In the genomic region with DNA sequence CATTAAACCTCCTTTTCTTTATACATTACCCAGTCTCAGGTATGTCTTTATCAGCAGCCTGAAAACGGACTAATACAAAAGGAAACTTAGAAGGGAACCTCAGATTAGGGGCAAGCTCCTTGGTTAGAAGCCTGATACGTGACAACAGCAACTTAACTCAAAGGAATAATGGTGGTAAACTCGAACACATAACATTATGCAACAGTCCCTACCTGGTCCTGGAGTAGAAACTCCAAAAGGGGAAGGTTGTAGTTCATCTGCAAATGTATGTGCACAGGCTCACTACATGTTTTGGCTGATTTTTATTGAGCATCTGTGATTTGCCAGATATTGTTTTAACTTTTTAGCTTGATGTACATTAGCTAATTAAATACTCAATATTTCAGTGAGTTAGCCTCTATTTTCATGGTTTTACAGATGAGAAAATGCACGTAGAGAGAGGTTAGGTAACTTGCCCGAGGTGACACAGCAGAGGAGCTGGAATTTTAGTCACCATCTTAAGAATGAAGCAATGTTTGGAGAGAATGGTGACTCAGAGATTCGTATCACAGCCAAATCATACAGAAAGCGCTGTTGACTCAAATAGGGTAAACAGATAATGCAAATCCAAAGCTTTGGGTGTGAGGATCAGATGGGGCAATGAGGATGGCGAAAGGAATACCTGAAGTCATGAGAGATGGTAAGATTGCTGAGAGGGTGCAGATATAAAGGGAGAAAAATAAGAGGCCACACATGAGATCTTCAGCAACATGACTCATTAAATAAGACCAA, we compare ENCODE assay signal across 24 cellular contexts.
DNase-seq lines count a peak whose midpoint lies in the region; ATAC-seq, FAIRE-seq and TF ChIP-seq lines count a peak whose summit lies in the region.
"Had no signal": no experiment of that assay in that cellular context is flagged by ENCODE, and none has a peak within 500 bp of the region (broad histone marks: within the 10 kb centered on the region; RNA-seq: fewer than 3 reads in every experiment).

No MANE protein-coding gene starts in this region.

- DNase-seq in HepG2 (ENCODE audit: low spot score) (peak; percentile 49), right lobe of liver (no peak), RWPE2 (ENCODE audit: low spot score) (no peak), islet precursor cell (peak; percentile 52), urothelium cell line (ENCODE audit: low spot score) (peak; percentile 61), GM20000 (ENCODE audit: low spot score) (no peak), osteoblast (ENCODE audit: insufficient read length, low spot score, missing footprints) (no peak)
- DNase-seq: CD8-positive, alpha-beta memory T cell; cerebellar nuclear complex; DMS79 treated with DMSO at 0.1 percent for 48 hours; effector CD4-positive, alpha-beta T cell; midbrain; MV-4-11; NCI-H1694 treated with DMSO at 0.1 percent for 48 hours; OCI-M1; pancreas; stimulated activated CD4-positive, alpha-beta T cell treated with anti-CD3 and anti-CD28 coated beads, Interleukin-15, amount 100 ng/mL, for 24 hours; stimulated activated CD8-positive, alpha-beta memory T cell treated with anti-CD3 and anti-CD28 coated beads, Interleukin-4, amount 100 ng/mL, for 48 hours; T-cell had no signal

- no peaks in the 10 kb centered on the region for H3K9me3 ChIP-seq in HepG2 (ENCODE audit: low read length)
- H3K9me3 ChIP-seq in right lobe of liver: no peaks in the 10 kb centered on the region
- H3K9me3 ChIP-seq in RWPE2 (ENCODE audit: severe bottlenecking): no peaks in the 10 kb centered on the region
- no peaks in the 10 kb centered on the region for H3K9me3 ChIP-seq in osteoblast (ENCODE audit: low read depth, low read length)
- H3K9me3 ChIP-seq: pancreas, right atrium auricular region had no signal

- H3K9ac ChIP-seq in HepG2 (ENCODE audit: insufficient read depth, low read depth, low read length): no peak overlapping the region

- BruUV-seq in HepG2 (replicated peaks; lab: Mats Ljungman, UMichigan): no TSS peak

- H2AFZ ChIP-seq in HepG2 (ENCODE audit: low read length) (no peak overlapping the region), osteoblast (ENCODE audit: low read length) (no peak overlapping the region)

- in situ Hi-C loops in HepG2 (cut with HindIII; ENCODE audit: extremely low pct_ligation_motif_present, low pct_unique_long_range_greater_than_20kb): no loop called here

- ATAC-seq in HepG2: no peak; the same call in 2 of the 3 replicates
- ATAC-seq in right lobe of liver: no peak
- ATAC-seq in RWPE2 (ENCODE audit: low read depth): peak; percentile 73
- no peak for ATAC-seq in GM18520 (IDR thresholded peaks at IDR 0.05; ENCODE audit: unreplicated experiment)
- ATAC-seq: natural killer cell treated with Interleukin-12 subunit alpha and Interleukin-12 subunit beta and Interleukin-15 and Interleukin-18, amount 100 ng/mL, for 72 hours; T-cell had no signal

- no peak for TF ChIP-seq POLR2A in HepG2 (IDR thresholded peaks at IDR 0.05; ENCODE audit: insufficient read depth in 1 of 2, low read depth in 2 of 2, low read length in 2 of 2)
- no peak for TF ChIP-seq POLR2A in right lobe of liver (IDR thresholded peaks at IDR 0.05)

- H3K4me2 ChIP-seq in HepG2 (ENCODE audit: low read depth, low read length): no peak overlapping the region
- no peak overlapping the region for H3K4me2 ChIP-seq in osteoblast (ENCODE audit: insufficient read depth, low read length)

- no peaks in the 10 kb centered on the region for H3K36me3 ChIP-seq in HepG2 (replicated peaks in 1 of 2; ENCODE audit: control insufficient read depth in 1 of 2, insufficient read depth in 2 of 2, low read length in 2 of 2)
- no peaks in the 10 kb centered on the region for H3K36me3 ChIP-seq in right lobe of liver
- H3K36me3 ChIP-seq in RWPE2 (ENCODE audit: low read depth): no peaks in the 10 kb centered on the region
- H3K36me3 ChIP-seq in osteoblast (ENCODE audit: insufficient read depth, low read length): no peaks in the 10 kb centered on the region
- H3K36me3 ChIP-seq: pancreas, right atrium auricular region had no signal

- TF ChIP-seq CTCF in HepG2 (CRISPR knock-in tag; IDR thresholded peaks at IDR 0.05): no peak
- no peak for TF ChIP-seq CTCF in right lobe of liver (IDR thresholded peaks at IDR 0.05)
- TF ChIP-seq CTCF in RWPE2 (IDR thresholded peaks at IDR 0.05; ENCODE audit: poor library complexity, severe bottlenecking): no peak
- TF ChIP-seq CTCF in GM20000 (IDR thresholded peaks at IDR 0.05; ENCODE audit: extremely low read depth, missing control alignments): no peak
- TF ChIP-seq CTCF in osteoblast (IDR thresholded peaks at IDR 0.05; ENCODE audit: extremely low read depth, low read depth, low read length): no peak

- H3K79me2 ChIP-seq in HepG2 (ENCODE audit: insufficient read depth, low read length): no peaks in the 10 kb centered on the region
- no peaks in the 10 kb centered on the region for H3K79me2 ChIP-seq in osteoblast (ENCODE audit: insufficient read depth, low read length)

- CTCF ChIA-PET in HepG2 (lab: Yijun Ruan, JAX; ENCODE audit: low intra/inter-chr PET ratio, low total read pairs): no interaction called here

- H4K20me1 ChIP-seq in HepG2 (ENCODE audit: insufficient read depth, low read length) (no peaks in the 10 kb centered on the region), osteoblast (ENCODE audit: insufficient read depth, low read length) (no peaks in the 10 kb centered on the region)

- WGBS in HepG2 (ENCODE audit: low lambda C conversion rate): 1% methylated on average over 8 of the region's 8 CpGs
- 23% methylated on average over 8 of the region's 8 CpGs for WGBS in right lobe of liver (ENCODE audit: insufficient coverage, low coverage, low lambda C conversion rate, missing lambda C conversion rate)

- no peaks in the 10 kb centered on the region for H3K4me1 ChIP-seq in HepG2 (ENCODE audit: insufficient read depth, low read length)
- H3K4me1 ChIP-seq in right lobe of liver: no peaks in the 10 kb centered on the region
- no peaks in the 10 kb centered on the region for H3K4me1 ChIP-seq in RWPE2 (ENCODE audit: insufficient read depth, poor library complexity, severe bottlenecking)
- no peaks in the 10 kb centered on the region for H3K4me1 ChIP-seq in osteoblast (ENCODE audit: insufficient read depth, low read length)
- H3K4me1 ChIP-seq: pancreas, right atrium auricular region had no signal

- FAIRE-seq in HepG2 (lab: Jason Lieb, UNC): no peak
- peak; percentile 27 for FAIRE-seq in urothelium cell line (lab: Jason Lieb, UNC)
- FAIRE-seq: astrocyte, H1, pancreas had no signal

- intact Hi-C loops in HepG2 (cut with micrococcal nuclease; ENCODE audit: unreplicated experiment): no loop called here
- intact Hi-C loops in right lobe of liver (cut with DNase I): no loop called here

- TF ChIP-seq EP300 in HepG2 (IDR thresholded peaks at IDR 0.05; ENCODE audit: low read depth in 2 of 2, low read length in 2 of 2): 0 out of 4 replicates have a peak, but pooled peaks of 1 of the 2 experiments have one; percentile 23
- no peak for TF ChIP-seq EP300 in HepG2 (CRISPR knock-in tag; IDR thresholded peaks at IDR 0.05; ENCODE audit: borderline replicate concordance)

- H3K27me3 ChIP-seq in HepG2 (ENCODE audit: control insufficient read depth in 1 of 2, insufficient read depth in 2 of 2, low read length in 2 of 2) (peaks cover 0 to 12% of the 10 kb centered on the region in 2 experiments; a peak in 2 of 5 replicates), right lobe of liver (no peaks in the 10 kb centered on the region), RWPE2 (ENCODE audit: insufficient read depth, poor library complexity, severe bottlenecking) (no peaks in the 10 kb centered on the region), osteoblast (ENCODE audit: insufficient read depth, low read length) (no peaks in the 10 kb centered on the region)
- H3K27me3 ChIP-seq: right atrium auricular region had no signal

- H3K27ac ChIP-seq in HepG2 (ENCODE audit: extremely low read length, insufficient read depth, low read length) (no peak overlapping the region), right lobe of liver (no peak overlapping the region), RWPE2 (ENCODE audit: poor library complexity, severe bottlenecking) (no peak overlapping the region), osteoblast (ENCODE audit: low read depth, low read length) (no peak overlapping the region)
- H3K27ac ChIP-seq: pancreas, right atrium auricular region had no signal

- no peak overlapping the region for H3K4me3 ChIP-seq in HepG2 (replicated peaks in 1 of 3; ENCODE audit: insufficient read depth in 1 of 3, low read depth in 2 of 3, low read length in 3 of 3)
- H3K4me3 ChIP-seq in right lobe of liver: no peak overlapping the region
- no peak overlapping the region for H3K4me3 ChIP-seq in RWPE2 (ENCODE audit: severe bottlenecking)
- H3K4me3 ChIP-seq in osteoblast (ENCODE audit: insufficient read depth, low read length): no peak overlapping the region
- H3K4me3 ChIP-seq: pancreas, right atrium auricular region had no signal

- POLR2A ChIA-PET in HepG2 (lab: Yijun Ruan, JAX): no interaction called here

- TF ChIP-seq RAD21 in HepG2 (CRISPR knock-in tag; IDR thresholded peaks at IDR 0.05): no peak

TF ChIP-seq in HepG2, 621 proteins besides CTCF, POLR2A, EP300 and RAD21 (continues in another document):
- TF ChIP-seq NFIC (IDR thresholded peaks at IDR 0.05; ENCODE audit: low read length): 0 out of 2 replicates have a peak, but pooled peaks have one; percentile 24
- TF ChIP-seq CEBPB (IDR thresholded peaks at IDR 0.05; ENCODE audit: borderline replicate concordance, low read depth, low read length): peak; percentile 83
- no peak for TF ChIP-seq SP140L (CRISPR knock-in tag; IDR thresholded peaks at IDR 0.05; ENCODE audit: borderline replicate concordance)
- no peak for TF ChIP-seq ZNF841 (CRISPR knock-in tag; IDR thresholded peaks at IDR 0.05; ENCODE audit: borderline replicate concordance)

Comparison
In these comparisons a context has a peak if more than half of its experiments do, and no peak if none do; other contexts are left out.
1. DNase-seq: peak in HepG2 (single experiment), islet precursor cell (single experiment) and urothelium cell line (single experiment); none in right lobe of liver (0 of 3), RWPE2 (single experiment), GM20000 (single experiment) and osteoblast (single experiment).